In the genomic region with DNA sequence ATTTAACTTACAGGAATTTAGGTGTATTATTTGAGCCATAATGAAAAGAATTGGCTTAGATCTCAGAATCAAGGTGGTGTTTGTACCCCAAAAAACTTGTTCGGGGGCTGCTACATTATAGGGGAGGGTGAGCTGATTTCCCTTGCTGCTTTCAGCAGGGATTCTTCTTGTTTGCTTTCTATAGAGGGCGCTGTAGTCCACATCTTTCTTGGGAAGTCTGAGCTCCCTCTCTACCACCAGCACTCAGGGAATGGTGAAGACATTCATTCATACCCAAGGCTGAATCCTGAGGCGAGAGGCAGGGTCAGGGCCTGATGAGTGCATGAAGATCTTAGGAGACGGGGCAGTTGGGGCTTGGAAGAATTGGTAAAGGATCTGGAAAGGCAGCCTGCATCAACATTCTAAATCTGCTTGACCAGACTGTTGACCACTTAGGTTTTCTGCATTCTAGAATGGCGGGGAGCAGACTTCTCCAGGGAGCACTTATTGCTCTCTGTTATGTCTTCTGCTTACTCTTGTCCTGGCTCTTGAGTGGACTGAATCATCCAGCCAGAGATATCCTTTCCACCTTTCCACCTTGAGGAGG, we compare ENCODE assay signal across 8 cellular contexts.
DNase-seq lines count a peak whose midpoint lies in the region; ATAC-seq, FAIRE-seq and TF ChIP-seq lines count a peak whose summit lies in the region.

No MANE protein-coding gene starts in this region.

- DNase-seq in D721Med (ENCODE audit: insufficient read length, low spot score): peak; percentile 70
- peak; percentile 54 for DNase-seq in HuH-7.5 (ENCODE audit: low spot score)
- peak; percentile 28 for DNase-seq in SKM-1 treated with dmso at 0.1 percent for 144 hours (lab: John Stamatoyannopoulos, UW; ENCODE audit: unreplicated experiment)
- peak; percentile 36 for DNase-seq in iPS DF 4.7 (ENCODE audit: extremely low read depth, low spot score)
- DNase-seq in COLO829 (ENCODE audit: low spot score): no peak
- no peak for DNase-seq in stimulated activated CD4-positive, alpha-beta T cell treated with anti-CD3 and anti-CD28 coated beads, Interleukin-4, amount 100 ng/mL, for 1 hour

- ATAC-seq in HG03139 (IDR thresholded peaks at IDR 0.05; ENCODE audit: unreplicated experiment) (no peak), HG02763 (IDR thresholded peaks at IDR 0.05; ENCODE audit: unreplicated experiment) (no peak)

- no peak for FAIRE-seq in D721Med (lab: Jason Lieb, UNC)

- peak; percentile 63 for TF ChIP-seq CTCF in D721Med (IDR thresholded peaks at IDR 0.05; ENCODE audit: insufficient read depth, missing control alignments)

Comparison
In these comparisons a context has a peak if more than half of its experiments do, and no peak if none do; other contexts are left out.
1. DNase-seq: peak in D721Med (single experiment), HuH-7.5 (single experiment), SKM-1 treated with dmso at 0.1 percent for 144 hours (single experiment) and iPS DF 4.7 (single experiment); none in COLO829 (single experiment) and stimulated activated CD4-positive, alpha-beta T cell treated with anti-CD3 and anti-CD28 coated beads, Interleukin-4, amount 100 ng/mL, for 1 hour (single experiment).